ENCODE assay signal across 16 cellular contexts in the genomic region with DNA sequence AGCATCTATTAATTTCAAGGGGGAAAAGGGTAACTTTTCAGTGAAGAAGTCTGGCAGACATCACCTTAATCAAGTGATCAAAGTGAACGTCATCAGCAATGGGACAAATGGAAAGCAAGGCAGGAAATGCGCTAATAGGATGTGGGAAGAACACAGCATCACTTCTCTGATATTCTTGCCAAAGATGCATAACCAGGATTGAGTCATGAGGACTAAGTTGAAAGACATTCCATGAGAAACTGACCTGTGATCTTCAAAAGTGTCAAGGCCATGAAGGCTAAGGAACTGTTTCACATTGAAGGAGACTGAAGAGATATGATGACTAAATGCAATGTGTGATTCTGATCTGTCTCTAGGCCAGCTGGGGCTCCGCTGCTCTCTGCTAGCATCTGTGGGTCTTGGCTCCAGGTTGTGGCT.
DNase-seq lines count a peak whose midpoint lies in the region; ATAC-seq and TF ChIP-seq lines count a peak whose summit lies in the region.
"Had no signal": no experiment of that assay in that cellular context is flagged by ENCODE, and none has a peak within 500 bp of the region (broad histone marks: within the 10 kb centered on the region; RNA-seq: fewer than 3 reads in every experiment).

No MANE protein-coding gene starts in this region.

- no peak overlapping the region for H3K4me3 Mint-ChIP-seq in MCF 10A (ENCODE audit: unreplicated experiment)

- 87% methylated on average over 3 of the region's 3 CpGs for WGBS in right cardiac atrium

- POLR2A ChIA-PET in MCF 10A (lab: Yijun Ruan, JAX) = no interaction called here

- H3K4me1 ChIP-seq in breast epithelium (no peaks in the 10 kb centered on the region), right cardiac atrium (ENCODE audit: control insufficient read depth, insufficient read depth, low read length) (no peaks in the 10 kb centered on the region)
- H3K4me1 ChIP-seq: adrenal gland had no signal

- H3K4me1 Mint-ChIP-seq in MCF 10A (ENCODE audit: insufficient read depth, unreplicated experiment) = peaks cover 7% of the 10 kb centered on the region

- H3K4me3 ChIP-seq in breast epithelium (no peak overlapping the region), foreskin fibroblast (ENCODE audit: low read depth in 1 of 2, low read length in 2 of 2) (no peak overlapping the region), right cardiac atrium (ENCODE audit: low read length) (no peak overlapping the region)
- H3K4me3 ChIP-seq: adrenal gland had no signal

- CTCF ChIA-PET in MCF 10A (lab: Yijun Ruan, JAX) = no interaction called here

- peak; percentile 86 for DNase-seq in MCF 10A (ENCODE audit: unreplicated experiment)
- no peak for DNase-seq in breast epithelium (ENCODE audit: low spot score in 2 of 2)
- DNase-seq in amniotic epithelial cell (ENCODE audit: low read depth) = peak; percentile 95
- DNase-seq in foreskin fibroblast = peak; percentile 93 to 96
- no peak for DNase-seq in right cardiac atrium
- no peak for DNase-seq in NCI-H748 treated with DMSO at 0.1 percent for 48 hours (lab: John Stamatoyannopoulos, UW)
- DNase-seq in nucleus accumbens (lab: John Stamatoyannopoulos, UW) = no peak
- DNase-seq: adrenal gland, DMS53, NCI-H1092, NCI-H524 treated with DMSO at 0.1 percent for 48 hours, retina, SIG-M5 had no signal

- TF ChIP-seq CTCF in MCF 10A (IDR thresholded peaks at IDR 0.05; ENCODE audit: unreplicated experiment) = no peak
- TF ChIP-seq CTCF in breast epithelium (IDR thresholded peaks at IDR 0.05) = no peak
- no peak for TF ChIP-seq CTCF in foreskin fibroblast (IDR thresholded peaks at IDR 0.05; ENCODE audit: low read depth, low read length)

- no TSS peak for BruUV-seq in MCF 10A (replicated peaks; lab: Mats Ljungman, UMichigan)

- intact Hi-C loops in MCF 10A (cut with micrococcal nuclease) = no loop called here
- intact Hi-C loops in breast epithelium (cut with DNase I; ENCODE audit: low total_unique reads) = loop anchor here (5.0 kb wide), 1 partner anchor 821 kb away; no protein-coding TSS in a partner anchor
- intact Hi-C loops in right cardiac atrium (cut with DNase I) = no loop called here

- TF ChIP-seq POLR2A in breast epithelium (IDR thresholded peaks at IDR 0.05) = no peak

- ATAC-seq in right cardiac atrium (no peak), HG02852 (IDR thresholded peaks at IDR 0.05; ENCODE audit: unreplicated experiment) (no peak)

- H3K36me3 Mint-ChIP-seq in MCF 10A (ENCODE audit: insufficient read depth, unreplicated experiment) = no peaks in the 10 kb centered on the region

- H3K36me3 ChIP-seq in breast epithelium = no peaks in the 10 kb centered on the region
- H3K36me3 ChIP-seq: adrenal gland had no signal

- H3K27ac ChIP-seq in breast epithelium (no peak overlapping the region), right cardiac atrium (ENCODE audit: low read length) (no peak overlapping the region)
- H3K27ac ChIP-seq: 22Rv1, adrenal gland, VCaP had no signal

- no peaks in the 10 kb centered on the region for H3K9me3 Mint-ChIP-seq in MCF 10A (ENCODE audit: unreplicated experiment)

- no peak overlapping the region for H3K27ac Mint-ChIP-seq in MCF 10A (ENCODE audit: low read depth, unreplicated experiment)

- no peaks in the 10 kb centered on the region for H3K27me3 Mint-ChIP-seq in MCF 10A (ENCODE audit: insufficient read depth, unreplicated experiment)

- H3K9me3 ChIP-seq in breast epithelium = no peaks in the 10 kb centered on the region
- H3K9me3 ChIP-seq in right cardiac atrium (ENCODE audit: control insufficient read depth, low read length) = no peaks in the 10 kb centered on the region
- H3K9me3 ChIP-seq: adrenal gland had no signal

- H3K27me3 ChIP-seq in breast epithelium = no peaks in the 10 kb centered on the region
- H3K27me3 ChIP-seq in right cardiac atrium (ENCODE audit: control insufficient read depth, insufficient read depth) = no peaks in the 10 kb centered on the region
- H3K27me3 ChIP-seq: adrenal gland had no signal

Comparison
In these comparisons a context has a peak if more than half of its experiments do, and no peak if none do; other contexts are left out.
1. DNase-seq: peak in MCF 10A (single experiment), amniotic epithelial cell (single experiment) and foreskin fibroblast (2 of 2); none in breast epithelium (0 of 2), right cardiac atrium (0 of 3), NCI-H748 treated with DMSO at 0.1 percent for 48 hours (single experiment) and nucleus accumbens (0 of 56).